Comparison of ENCODE assay signal across 16 cellular contexts in genomic region chr2:71833855-71834554, GRCh38.
A peak's percentile ranks its signal among the peaks of the same experiment; 100 is the strongest.
DNase-seq lines count a peak whose midpoint lies in the region; ATAC-seq and TF ChIP-seq lines count a peak whose summit lies in the region.
"Had no signal": no experiment of that assay in that cellular context is flagged by ENCODE, and none has a peak within 500 bp of the region (broad histone marks: within the 10 kb centered on the region; RNA-seq: fewer than 3 reads in every experiment).

No MANE protein-coding gene starts in this region.

- H3K23ac ChIP-seq in neuronal stem cell (ENCODE audit: low read depth, low read length, poor library complexity): no peak overlapping the region

- H3K9me3 Mint-ChIP-seq in Caco-2 (ENCODE audit: unreplicated experiment) (no peaks in the 10 kb centered on the region), HFFc6 (no peaks in the 10 kb centered on the region)
- no peaks in the 10 kb centered on the region for H3K9me3 Mint-ChIP-seq in activated T-helper 1 cell treated with anti-CD3 and anti-CD28 coated beads, Interleukin-12 subunit alpha, Interleukin-12 subunit beta, Interleukin-2, Interleukin-4 antibody, amounts not matched to agents 30 ng/mL and 10 ng/mL and 1 ng/mL, durations not matched to agents 14 hours and 24 hours and 36 hours
- H3K9me3 Mint-ChIP-seq: activated naive CD4-positive, alpha-beta T cell treated with anti-CD3 and anti-CD28 coated beads, Interleukin-2, amount 10 ng/mL, durations not matched to agents 7 days and 5 days; central memory CD8-positive, alpha-beta T cell had no signal

- H3K9me3 ChIP-seq in gastroesophageal sphincter (no peaks in the 10 kb centered on the region), neuronal stem cell (replicated peaks in 1 of 2; ENCODE audit: control insufficient read depth in 2 of 2, insufficient read depth in 1 of 2, low read depth in 1 of 2, low read length in 2 of 2) (no peaks in the 10 kb centered on the region), Caco-2 (no peaks in the 10 kb centered on the region)
- H3K9me3 ChIP-seq in effector memory CD4-positive, alpha-beta T cell (ENCODE audit: control insufficient read depth, low read length): no peaks in the 10 kb centered on the region
- H3K9me3 ChIP-seq: A549 had no signal

- H3K27me3 Mint-ChIP-seq in Caco-2 (ENCODE audit: insufficient read depth, unreplicated experiment): peaks cover 3% of the 10 kb centered on the region
- H3K27me3 Mint-ChIP-seq in HFFc6 (ENCODE audit: insufficient read depth): peaks cover 2% of the 10 kb centered on the region; the same call in 1 of the 2 replicates
- H3K27me3 Mint-ChIP-seq in activated T-helper 1 cell treated with anti-CD3 and anti-CD28 coated beads, Interleukin-12 subunit alpha, Interleukin-12 subunit beta, Interleukin-2, Interleukin-4 antibody, amounts not matched to agents 30 ng/mL and 10 ng/mL and 1 ng/mL, durations not matched to agents 14 hours and 24 hours and 36 hours (ENCODE audit: insufficient read depth): peaks cover 1% of the 10 kb centered on the region
- H3K27me3 Mint-ChIP-seq: activated naive CD4-positive, alpha-beta T cell treated with anti-CD3 and anti-CD28 coated beads, Interleukin-2, amount 10 ng/mL, durations not matched to agents 7 days and 5 days; central memory CD8-positive, alpha-beta T cell had no signal

- H3K4me3 ChIP-seq in gastroesophageal sphincter (no peak overlapping the region), neuronal stem cell (ENCODE audit: low read length in 2 of 2) (no peak overlapping the region), Caco-2 (ENCODE audit: low read depth, low read length) (no peak overlapping the region)
- H3K4me3 ChIP-seq in effector memory CD4-positive, alpha-beta T cell (ENCODE audit: insufficient read depth, low read depth, low read length, poor library complexity, severe bottlenecking): no peak overlapping the region
- H3K4me3 ChIP-seq: A549, GM12878 had no signal

- H3K27ac ChIP-seq in gastroesophageal sphincter (no peak overlapping the region), neuronal stem cell (replicated peaks; ENCODE audit: low read length) (no peak overlapping the region)
- no peak overlapping the region for H3K27ac ChIP-seq in effector memory CD4-positive, alpha-beta T cell (ENCODE audit: insufficient read depth, low read length, poor library complexity, severe bottlenecking)
- H3K27ac ChIP-seq: A549 had no signal

- no peak overlapping the region for H2BK5ac ChIP-seq in neuronal stem cell (ENCODE audit: low read length)

- H3K4ac ChIP-seq in neuronal stem cell (ENCODE audit: low read length): no peak overlapping the region

- H3K4me2 ChIP-seq in neuronal stem cell (ENCODE audit: insufficient read depth, low read length, poor library complexity, severe bottlenecking): no peak overlapping the region
- H3K4me2 ChIP-seq: A549 had no signal

- H2BK15ac ChIP-seq in neuronal stem cell (ENCODE audit: low read length): no peak overlapping the region

- BruUV-seq in Caco-2 (replicated peaks; lab: Mats Ljungman, UMichigan): no TSS peak

- POLR2A ChIA-PET in Caco-2 (lab: Charles Lee): no interaction called here

- no peaks in the 10 kb centered on the region for H3K79me1 ChIP-seq in neuronal stem cell (ENCODE audit: low read depth, low read length)

- CTCF ChIA-PET in Caco-2 (lab: Charles Lee): no interaction called here

- H2AFZ ChIP-seq in neuronal stem cell (ENCODE audit: low read length): no peak overlapping the region

- TF ChIP-seq EP300 in gastroesophageal sphincter (IDR thresholded peaks at IDR 0.05): no peak

- no peak overlapping the region for H3K18ac ChIP-seq in neuronal stem cell (ENCODE audit: low read length)

- no peak for TF ChIP-seq CTCF in gastroesophageal sphincter (IDR thresholded peaks at IDR 0.05)
- TF ChIP-seq CTCF in Caco-2 (IDR thresholded peaks at IDR 0.05; ENCODE audit: insufficient read depth in 1 of 2, low read depth in 1 of 2, low read length in 1 of 2, severe bottlenecking in 1 of 2, unreplicated experiment in 1 of 2): no peak
- no peak for TF ChIP-seq CTCF in HFFc6 (IDR thresholded peaks at IDR 0.05)

- intact Hi-C loops in Caco-2 (cut with micrococcal nuclease; ENCODE audit: unreplicated experiment): no loop called here
- intact Hi-C loops in activated T-helper 1 cell treated with anti-CD3 and anti-CD28 coated beads, Interleukin-12 subunit alpha, Interleukin-12 subunit beta, Interleukin-2, Interleukin-4 antibody, amounts not matched to agents 30 ng/mL and 10 ng/mL and 1 ng/mL, durations not matched to agents 14 hours and 24 hours and 36 hours (cut with micrococcal nuclease): no loop called here

- H3K27me3 ChIP-seq in gastroesophageal sphincter (no peaks in the 10 kb centered on the region), neuronal stem cell (ENCODE audit: control insufficient read depth in 3 of 3, insufficient read depth in 3 of 3, low read depth in 1 of 3, low read length in 3 of 3) (peaks cover 0 to 4% (median 0%) of the 10 kb centered on the region in 3 experiments), Caco-2 (replicated peaks; ENCODE audit: control insufficient read depth, insufficient read depth, low read length) (no peaks in the 10 kb centered on the region; the same call in 1 of the 2 replicates)
- H3K27me3 ChIP-seq in effector memory CD4-positive, alpha-beta T cell (replicated peaks; ENCODE audit: control insufficient read depth, insufficient read depth, low read length, poor library complexity, severe bottlenecking): no peaks in the 10 kb centered on the region

- no peak overlapping the region for H3K14ac ChIP-seq in neuronal stem cell (ENCODE audit: low read length)

- H3K9ac ChIP-seq in neuronal stem cell (ENCODE audit: low read depth, low read length, poor library complexity): no peak overlapping the region

- peaks cover 9% of the 10 kb centered on the region for H3K4me1 Mint-ChIP-seq in Caco-2 (ENCODE audit: low read depth, unreplicated experiment)
- H3K4me1 Mint-ChIP-seq in HFFc6 (ENCODE audit: low read depth): no peaks in the 10 kb centered on the region
- H3K4me1 Mint-ChIP-seq in activated T-helper 1 cell treated with anti-CD3 and anti-CD28 coated beads, Interleukin-12 subunit alpha, Interleukin-12 subunit beta, Interleukin-2, Interleukin-4 antibody, amounts not matched to agents 30 ng/mL and 10 ng/mL and 1 ng/mL, durations not matched to agents 14 hours and 24 hours and 36 hours (ENCODE audit: low read depth): no peaks in the 10 kb centered on the region
- H3K4me1 Mint-ChIP-seq: activated naive CD4-positive, alpha-beta T cell treated with anti-CD3 and anti-CD28 coated beads, Interleukin-2, amount 10 ng/mL, durations not matched to agents 7 days and 5 days; central memory CD8-positive, alpha-beta T cell had no signal

- H4K91ac ChIP-seq in neuronal stem cell (ENCODE audit: low read depth, low read length, poor library complexity): no peak overlapping the region

- peak overlapping the region; percentile 2 for H2AK5ac ChIP-seq in neuronal stem cell (ENCODE audit: low read depth, low read length)

- no peak overlapping the region for H2BK120ac ChIP-seq in neuronal stem cell (ENCODE audit: low read depth, low read length)

- H3K36me3 ChIP-seq in gastroesophageal sphincter: no peaks in the 10 kb centered on the region
- H3K36me3 ChIP-seq in neuronal stem cell (replicated peaks in 1 of 2; ENCODE audit: control insufficient read depth in 2 of 2, insufficient read depth in 2 of 2, low read length in 2 of 2): peaks cover 0 to 1% of the 10 kb centered on the region in 2 donors
- H3K36me3 ChIP-seq in effector memory CD4-positive, alpha-beta T cell (ENCODE audit: control insufficient read depth, insufficient read depth, low read length): no peaks in the 10 kb centered on the region
- no peaks in the 10 kb centered on the region for H3K36me3 ChIP-seq in Caco-2 (ENCODE audit: control insufficient read depth, insufficient read depth, low read length)

- H3K4me3 Mint-ChIP-seq in Caco-2 (ENCODE audit: unreplicated experiment): no peak overlapping the region
- H3K4me3 Mint-ChIP-seq in HFFc6: no peak overlapping the region
- no peak overlapping the region for H3K4me3 Mint-ChIP-seq in activated T-helper 1 cell treated with anti-CD3 and anti-CD28 coated beads, Interleukin-12 subunit alpha, Interleukin-12 subunit beta, Interleukin-2, Interleukin-4 antibody, amounts not matched to agents 30 ng/mL and 10 ng/mL and 1 ng/mL, durations not matched to agents 14 hours and 24 hours and 36 hours
- H3K4me3 Mint-ChIP-seq: activated naive CD4-positive, alpha-beta T cell treated with anti-CD3 and anti-CD28 coated beads, Interleukin-2, amount 10 ng/mL, durations not matched to agents 7 days and 5 days; central memory CD8-positive, alpha-beta T cell; nephron had no signal

- WGBS in gastroesophageal sphincter (ENCODE audit: low coverage in 1 of 2), 2 donors: 63 to 91% methylated on average over 2 to 4 of the region's 6 CpGs
- no CpG with 5 or more reads among the region's 6 CpGs for WGBS in neuronal stem cell (ENCODE audit: extremely low coverage in 2 of 2, insufficient read length in 2 of 2, insufficient replicate concordance in 1 of 2), 2 donors

- ATAC-seq in gastroesophageal sphincter: peak; percentile 84
- ATAC-seq: A549, GM12878 had no signal

- no peak for TF ChIP-seq POLR2A in gastroesophageal sphincter (IDR thresholded peaks at IDR 0.05)

- H2BK12ac ChIP-seq in neuronal stem cell (ENCODE audit: low read length): no peak overlapping the region

- H4K8ac ChIP-seq in neuronal stem cell (ENCODE audit: low read depth, low read length): no peak overlapping the region

- peaks cover 0 to 26% (median 12%) of the 10 kb centered on the region in 3 donors for H3K4me1 ChIP-seq in gastroesophageal sphincter
- H3K4me1 ChIP-seq in neuronal stem cell (ENCODE audit: control insufficient read depth in 2 of 2, insufficient read depth in 1 of 2, low read depth in 1 of 2, low read length in 2 of 2): no peaks in the 10 kb centered on the region
- no peaks in the 10 kb centered on the region for H3K4me1 ChIP-seq in effector memory CD4-positive, alpha-beta T cell (ENCODE audit: control insufficient read depth, insufficient read depth, low read length, poor library complexity, severe bottlenecking)
- 0 out of 2 replicates have a peak, but pooled peaks cover 5% of the 10 kb centered on the region for H3K4me1 ChIP-seq in Caco-2

- H3K27ac Mint-ChIP-seq in Caco-2 (ENCODE audit: unreplicated experiment) (no peak overlapping the region), HFFc6 (no peak overlapping the region)
- no peak overlapping the region for H3K27ac Mint-ChIP-seq in activated T-helper 1 cell treated with anti-CD3 and anti-CD28 coated beads, Interleukin-12 subunit alpha, Interleukin-12 subunit beta, Interleukin-2, Interleukin-4 antibody, amounts not matched to agents 30 ng/mL and 10 ng/mL and 1 ng/mL, durations not matched to agents 14 hours and 24 hours and 36 hours
- H3K27ac Mint-ChIP-seq: activated naive CD4-positive, alpha-beta T cell treated with anti-CD3 and anti-CD28 coated beads, Interleukin-2, amount 10 ng/mL, durations not matched to agents 7 days and 5 days; nephron had no signal

- H3K36me3 Mint-ChIP-seq in Caco-2 (ENCODE audit: insufficient read depth, unreplicated experiment): no peaks in the 10 kb centered on the region
- no peaks in the 10 kb centered on the region for H3K36me3 Mint-ChIP-seq in HFFc6 (ENCODE audit: low read depth)
- H3K36me3 Mint-ChIP-seq in activated T-helper 1 cell treated with anti-CD3 and anti-CD28 coated beads, Interleukin-12 subunit alpha, Interleukin-12 subunit beta, Interleukin-2, Interleukin-4 antibody, amounts not matched to agents 30 ng/mL and 10 ng/mL and 1 ng/mL, durations not matched to agents 14 hours and 24 hours and 36 hours (ENCODE audit: low read depth): no peaks in the 10 kb centered on the region
- H3K36me3 Mint-ChIP-seq: activated naive CD4-positive, alpha-beta T cell treated with anti-CD3 and anti-CD28 coated beads, Interleukin-2, amount 10 ng/mL, durations not matched to agents 7 days and 5 days had no signal

- DNase-seq in AG08396 (ENCODE audit: low spot score) (peak; percentile 31), RPMI7951 (ENCODE audit: low read depth) (peak; percentile 98), neuronal stem cell (ENCODE audit: low spot score) (no peak), Caco-2 (no peak), HFFc6 (no peak)
- no peak for DNase-seq in effector memory CD4-positive, alpha-beta T cell
- DNase-seq in activated T-helper 1 cell treated with anti-CD3 and anti-CD28 coated beads, Interleukin-12 subunit alpha, Interleukin-12 subunit beta, Interleukin-2, Interleukin-4 antibody, amounts not matched to agents 30 ng/mL and 10 ng/mL and 1 ng/mL, durations not matched to agents 14 hours and 24 hours and 36 hours (ENCODE audit: low spot score): no peak
- DNase-seq: activated CD8-positive, alpha-beta memory T cell treated with anti-CD3 and anti-CD28 coated beads for 24 hours; activated naive CD4-positive, alpha-beta T cell treated with anti-CD3 and anti-CD28 coated beads, Interleukin-2, amount 10 ng/mL, durations not matched to agents 7 days and 5 days; GOT3; NCI-H446 treated with DMSO at 0.1 percent for 48 hours had no signal

Comparison
In these comparisons a context has a peak if more than half of its experiments do, and no peak if none do; other contexts are left out.
1. DNase-seq: peak in AG08396 (single experiment) and RPMI7951 (single experiment); none in neuronal stem cell (single experiment), effector memory CD4-positive, alpha-beta T cell (0 of 3), Caco-2 (0 of 2), HFFc6 (single experiment) and activated T-helper 1 cell treated with anti-CD3 and anti-CD28 coated beads, Interleukin-12 subunit alpha, Interleukin-12 subunit beta, Interleukin-2, Interleukin-4 antibody, amounts not matched to agents 30 ng/mL and 10 ng/mL and 1 ng/mL, durations not matched to agents 14 hours and 24 hours and 36 hours (single experiment).